In genomic region chr1:46202975-46203737, GRCh38 we compare ENCODE assay signal across 1 cellular context.
TF ChIP-seq lines count a peak whose summit lies in the region.

Gene LURAP1, plus strand, starts transcription at chr1:46203334. Its CDS starts 93 bp downstream, at chr1:46203427.

TF ChIP-seq in K562, 482 proteins besides CTCF, POLR2A, EP300 and RAD21 (continued from another document and continues in another):
- no peak for TF ChIP-seq ZNF639 (CRISPR knock-in tag; conservative IDR thresholded peaks at IDR 0.05 in 1 of 2, IDR thresholded peaks at IDR 0.05 in 1 of 2)
- TF ChIP-seq TGIF2 (CRISPR knock-in tag; IDR thresholded peaks at IDR 0.05) = no peak
- no peak for TF ChIP-seq PKNOX1 (IDR thresholded peaks at IDR 0.05)
- no peak for TF ChIP-seq PHB2 (IDR thresholded peaks at IDR 0.05; ENCODE audit: low read depth)
- peak; percentile 99 for TF ChIP-seq CHD7 (IDR thresholded peaks at IDR 0.05; ENCODE audit: low read depth, low read length)
- no peak for TF ChIP-seq FOXK1 (CRISPR knock-in tag; IDR thresholded peaks at IDR 0.05; ENCODE audit: borderline replicate concordance)
- no peak for TF ChIP-seq HNRNPUL1 (IDR thresholded peaks at IDR 0.05; ENCODE audit: low read length)
- no peak for TF ChIP-seq ZNF668 (CRISPR knock-in tag; IDR thresholded peaks at IDR 0.05)
- no peak for TF ChIP-seq CBX3 (IDR thresholded peaks at IDR 0.05; ENCODE audit: borderline replicate concordance in 1 of 2, low read length in 2 of 2)
- no peak for TF ChIP-seq PCBP2 (IDR thresholded peaks at IDR 0.05; ENCODE audit: low read depth, low read length, poor library complexity, severe bottlenecking)
- TF ChIP-seq NFRKB (IDR thresholded peaks at IDR 0.05; ENCODE audit: low read depth) = no peak
- TF ChIP-seq YBX1 (IDR thresholded peaks at IDR 0.05) = no peak
- TF ChIP-seq AFF1 (IDR thresholded peaks at IDR 0.05; ENCODE audit: low read depth in 1 of 2, partially characterized antibody in 2 of 2) = peak in 1 of 2 experiments; percentile 75
- TF ChIP-seq ASH1L (IDR thresholded peaks at IDR 0.05; ENCODE audit: borderline replicate concordance, low read depth, partially characterized antibody) = no peak
- no peak for TF ChIP-seq SMARCC2 (IDR thresholded peaks at IDR 0.05; ENCODE audit: low read depth)
- TF ChIP-seq POU5F1 (IDR thresholded peaks at IDR 0.05; ENCODE audit: borderline replicate concordance, low read depth, low read length, partially characterized antibody) = no peak
- TF ChIP-seq ATF4 (CRISPR knock-in tag; IDR thresholded peaks at IDR 0.05) = no peak
- peak; percentile 88 for TF ChIP-seq MAFK (IDR thresholded peaks at IDR 0.05; ENCODE audit: low read length)
- no peak for TF ChIP-seq ZNF311 (CRISPR knock-in tag; IDR thresholded peaks at IDR 0.05)
- no peak for TF ChIP-seq E2F5 (CRISPR knock-in tag; IDR thresholded peaks at IDR 0.05)
- TF ChIP-seq SAP30 (IDR thresholded peaks at IDR 0.05; ENCODE audit: borderline replicate concordance, insufficient read depth, low read depth, low read length, poor library complexity, severe bottlenecking) = no peak
- TF ChIP-seq SNAPC5 (CRISPR knock-in tag; IDR thresholded peaks at IDR 0.05) = no peak
- TF ChIP-seq RNF219 (CRISPR knock-in tag; IDR thresholded peaks at IDR 0.05) = no peak
- no peak for TF ChIP-seq TCFL5 (CRISPR knock-in tag; conservative IDR thresholded peaks at IDR 0.05)
- TF ChIP-seq SAFB2 (IDR thresholded peaks at IDR 0.05; ENCODE audit: borderline replicate concordance, low read depth, low read length, severe bottlenecking) = no peak
- TF ChIP-seq ZBTB34 (CRISPR knock-in tag; IDR thresholded peaks at IDR 0.05) = no peak
- TF ChIP-seq SRSF1 (IDR thresholded peaks at IDR 0.05; ENCODE audit: low read depth, low read length) = no peak
- no peak for TF ChIP-seq DACH1 (IDR thresholded peaks at IDR 0.05; ENCODE audit: partially characterized antibody)
- TF ChIP-seq MAFF (IDR thresholded peaks at IDR 0.05; ENCODE audit: low read length) = no peak
- no peak for TF ChIP-seq ZNF408 (CRISPR knock-in tag; IDR thresholded peaks at IDR 0.05; ENCODE audit: low read depth)
- no peak for TF ChIP-seq SOX6 (IDR thresholded peaks at IDR 0.05)
- TF ChIP-seq CREBBP (IDR thresholded peaks at IDR 0.05; ENCODE audit: low read depth, low read length) = no peak
- TF ChIP-seq MLX (CRISPR knock-in tag; conservative IDR thresholded peaks at IDR 0.05) = no peak
